ENCODE assay signal across 15 cellular contexts in the genomic region with DNA sequence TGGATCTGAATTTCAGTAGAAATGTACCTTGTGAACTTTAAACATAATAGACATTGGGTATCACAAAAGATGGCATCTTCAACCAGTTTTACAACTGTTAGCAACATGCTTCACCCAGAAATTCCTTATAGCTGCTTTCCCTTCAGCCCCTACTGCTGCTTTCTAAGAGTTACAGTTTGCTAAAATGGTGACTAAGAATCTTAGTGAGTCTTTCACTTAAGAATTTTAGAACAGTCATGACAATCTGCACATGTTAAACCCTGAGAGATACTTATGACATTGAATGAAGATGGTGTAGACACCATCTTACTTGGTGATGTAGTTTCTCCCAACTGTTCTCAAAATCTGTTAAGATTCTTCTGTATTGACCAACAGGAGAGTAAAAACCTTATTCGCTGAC.
DNase-seq lines count a peak whose midpoint lies in the region; ATAC-seq, FAIRE-seq and TF ChIP-seq lines count a peak whose summit lies in the region.
"Had no signal": no experiment of that assay in that cellular context is flagged by ENCODE, and none has a peak within 500 bp of the region (broad histone marks: within the 10 kb centered on the region; RNA-seq: fewer than 3 reads in every experiment).

No MANE protein-coding gene starts in this region.

- peaks cover 0 to 3% (median 0%) of the 10 kb centered on the region in 8 donors for H3K9me3 Mint-ChIP-seq in CD4-positive, alpha-beta memory T cell

- H3K9me3 ChIP-seq in AG04450 (ENCODE audit: control insufficient read depth, insufficient read depth, low read length) (peaks cover 6% of the 10 kb centered on the region), GM23248 (ENCODE audit: low read depth) (no peaks in the 10 kb centered on the region), T-helper 17 cell (ENCODE audit: control insufficient read depth, low read length, poor library complexity, severe bottlenecking) (no peaks in the 10 kb centered on the region), suprapubic skin (no peaks in the 10 kb centered on the region), right atrium auricular region (no peaks in the 10 kb centered on the region)
- H3K9me3 ChIP-seq in CD4-positive, alpha-beta memory T cell (ENCODE audit: control insufficient read depth in 1 of 2, low read length in 2 of 2): no peaks in the 10 kb centered on the region

- CTCF ChIA-PET in AG04450 (lab: Charles Lee): no interaction called here
- CTCF ChIA-PET in CD4-positive, alpha-beta memory T cell (lab: Charles Lee; ENCODE audit: partially characterized antibody): no interaction called here

- H3K4me1 ChIP-seq in GM23248 (ENCODE audit: insufficient read depth) (no peaks in the 10 kb centered on the region), suprapubic skin (peaks cover 6% of the 10 kb centered on the region), right atrium auricular region (peaks cover 0 to 10% of the 10 kb centered on the region in 2 donors)
- no peaks in the 10 kb centered on the region for H3K4me1 ChIP-seq in CD4-positive, alpha-beta memory T cell (ENCODE audit: insufficient read depth, low read length)

- POLR2A ChIA-PET in AG04450 (lab: Yijun Ruan, JAX): no interaction called here
- POLR2A ChIA-PET in CD4-positive, alpha-beta memory T cell (lab: Charles Lee; ENCODE audit: partially characterized antibody): no interaction called here

- in situ Hi-C loops in GM23248 (cut with MboI): no loop called here

- H3K9me2 ChIP-seq in GM23248 (ENCODE audit: insufficient read depth): no peaks in the 10 kb centered on the region

- H3K27ac Mint-ChIP-seq in T-helper 17 cell: no peak overlapping the region
- H3K27ac Mint-ChIP-seq in CD4-positive, alpha-beta memory T cell: no peak overlapping the region

- H3K4me2 ChIP-seq in GM23248 (ENCODE audit: unreplicated experiment): no peak overlapping the region

- no peak for ATAC-seq in T-helper 17 cell
- ATAC-seq: HepG2 had no signal

- FAIRE-seq in RCC 7860 (lab: Jason Lieb, UNC): no peak
- FAIRE-seq: H54, HepG2 had no signal

- TF ChIP-seq CTCF in AG04450 (IDR thresholded peaks at IDR 0.05; ENCODE audit: low read depth, low read length): peak; percentile 17
- peak; percentile 6 for TF ChIP-seq CTCF in fibroblast of mammary gland (conservative IDR thresholded peaks at IDR 0.05; ENCODE audit: control insufficient read depth, insufficient read depth, low read depth, low read length)
- no peak for TF ChIP-seq CTCF in suprapubic skin (IDR thresholded peaks at IDR 0.05)
- no peak for TF ChIP-seq CTCF in right atrium auricular region (IDR thresholded peaks at IDR 0.05)

- H2AFZ ChIP-seq in GM23248: no peak overlapping the region

- H3F3A ChIP-seq in GM23248 (ENCODE audit: insufficient read depth): peaks cover 14% of the 10 kb centered on the region

- H3K79me2 ChIP-seq in GM23248 (ENCODE audit: insufficient read depth): no peaks in the 10 kb centered on the region

- no peak overlapping the region for H3K4me3 Mint-ChIP-seq in T-helper 17 cell
- H3K4me3 Mint-ChIP-seq in CD4-positive, alpha-beta memory T cell: no peak overlapping the region

- 95 to 97% methylated on average over 1 of the region's 1 CpG for WGBS in GM23248 (ENCODE audit: low coverage in 1 of 2, low lambda C conversion rate in 2 of 2, missing lambda C conversion rate in 2 of 2), 2 experiments
- WGBS in suprapubic skin: 92% methylated on average over 1 of the region's 1 CpG

- DNase-seq in AG04450 (ENCODE audit: low read depth, low spot score) (no peak), GM23248 (peak; percentile 78), RCC 7860 (ENCODE audit: low spot score) (peak; percentile 7), fibroblast of mammary gland (ENCODE audit: low read depth) (peak; percentile 55), T-helper 17 cell (no peak), suprapubic skin (ENCODE audit: low spot score in 2 of 2) (no peak), right atrium auricular region (ENCODE audit: low spot score) (no peak)
- DNase-seq in CD4-positive, alpha-beta memory T cell: no peak
- DNase-seq: AML-193, Calu3, DND-41, NCI-H1105 treated with DMSO at 0.1 percent for 48 hours, NCI-H187 had no signal

- H4K20me1 ChIP-seq in GM23248 (ENCODE audit: insufficient read depth): no peaks in the 10 kb centered on the region

- no peak for TF ChIP-seq POLR2A in suprapubic skin (IDR thresholded peaks at IDR 0.05)

- H3K9ac ChIP-seq in GM23248: no peak overlapping the region

- no peak overlapping the region for H3K4me3 ChIP-seq in AG04450 (ENCODE audit: low read depth, low read length)
- H3K4me3 ChIP-seq in GM23248: no peak overlapping the region
- no peak overlapping the region for H3K4me3 ChIP-seq in fibroblast of mammary gland (ENCODE audit: control insufficient read depth, low read depth, low read length)
- no peak overlapping the region for H3K4me3 ChIP-seq in suprapubic skin
- no peak overlapping the region for H3K4me3 ChIP-seq in right atrium auricular region
- no peak overlapping the region for H3K4me3 ChIP-seq in CD4-positive, alpha-beta memory T cell (ENCODE audit: low read length in 2 of 2)

- intact Hi-C loops in CD4-positive, alpha-beta memory T cell (cut with micrococcal nuclease): no loop called here

- peaks cover 36% of the 10 kb centered on the region for H3K27me3 Mint-ChIP-seq in T-helper 17 cell
- H3K27me3 Mint-ChIP-seq in CD4-positive, alpha-beta memory T cell: peaks cover 7 to 11% of the 10 kb centered on the region in 2 donors

- TF ChIP-seq EP300 in suprapubic skin (IDR thresholded peaks at IDR 0.05): no peak

- H3K36me3 ChIP-seq in GM23248 (ENCODE audit: low read depth) (no peaks in the 10 kb centered on the region), suprapubic skin (no peaks in the 10 kb centered on the region), right atrium auricular region (no peaks in the 10 kb centered on the region)
- no peaks in the 10 kb centered on the region for H3K36me3 ChIP-seq in CD4-positive, alpha-beta memory T cell (ENCODE audit: insufficient read depth, low read length)

- H3K4me1 Mint-ChIP-seq in T-helper 17 cell: no peaks in the 10 kb centered on the region
- H3K4me1 Mint-ChIP-seq in CD4-positive, alpha-beta memory T cell: peaks cover 0 to 2% (median 0%) of the 10 kb centered on the region in 4 donors

- H3K27ac ChIP-seq in AG04450 (ENCODE audit: low read depth, low read length): no peak overlapping the region
- H3K27ac ChIP-seq in GM23248: no peak overlapping the region
- no peak overlapping the region for H3K27ac ChIP-seq in suprapubic skin
- H3K27ac ChIP-seq in right atrium auricular region: no peak overlapping the region
- no peak overlapping the region for H3K27ac ChIP-seq in CD4-positive, alpha-beta memory T cell (ENCODE audit: low read depth, low read length)

- peaks cover 2% of the 10 kb centered on the region for H3K36me3 Mint-ChIP-seq in T-helper 17 cell (ENCODE audit: low read depth)
- H3K36me3 Mint-ChIP-seq in CD4-positive, alpha-beta memory T cell: no peaks in the 10 kb centered on the region

- H3K27me3 ChIP-seq in AG04450 (ENCODE audit: control insufficient read depth, insufficient read depth, low read length) (no peaks in the 10 kb centered on the region), GM23248 (replicated peaks; ENCODE audit: insufficient read depth) (no peaks in the 10 kb centered on the region), suprapubic skin (peaks cover 4% of the 10 kb centered on the region), right atrium auricular region (no peaks in the 10 kb centered on the region)
- no peaks in the 10 kb centered on the region for H3K27me3 ChIP-seq in CD4-positive, alpha-beta memory T cell (ENCODE audit: insufficient read depth, low read length)

Comparison
In these comparisons a context has a peak if more than half of its experiments do, and no peak if none do; other contexts are left out.
1. DNase-seq: peak in GM23248 (single experiment), RCC 7860 (single experiment) and fibroblast of mammary gland (single experiment); none in AG04450 (single experiment), T-helper 17 cell (0 of 3), suprapubic skin (0 of 2), right atrium auricular region (single experiment) and CD4-positive, alpha-beta memory T cell (0 of 5).
2. CTCF ChIP-seq: peak in AG04450 (single experiment) and fibroblast of mammary gland (single experiment); none in suprapubic skin (0 of 2) and right atrium auricular region (0 of 2).